In genomic region chr14:87483651-87484260, GRCh38 we compare ENCODE assay signal across 23 cellular contexts.
DNase-seq lines count a peak whose midpoint lies in the region; ATAC-seq and TF ChIP-seq lines count a peak whose summit lies in the region.
"Had no signal": no experiment of that assay in that cellular context is flagged by ENCODE, and none has a peak within 500 bp of the region (broad histone marks: within the 10 kb centered on the region; RNA-seq: fewer than 3 reads in every experiment).

No MANE protein-coding gene starts in this region.

- no peaks in the 10 kb centered on the region for H3K79me2 ChIP-seq in mammary epithelial cell (ENCODE audit: insufficient read depth, low read length)
- no peaks in the 10 kb centered on the region for H3K79me2 ChIP-seq in GM23338 (replicated peaks; ENCODE audit: insufficient read depth)

- H4K20me1 ChIP-seq in mammary epithelial cell (ENCODE audit: insufficient read depth, low read length) = no peaks in the 10 kb centered on the region
- H4K20me1 ChIP-seq in GM23338 (replicated peaks; ENCODE audit: insufficient read depth) = no peaks in the 10 kb centered on the region

- H3K4me3 Mint-ChIP-seq in MCF 10A (ENCODE audit: unreplicated experiment) = no peak overlapping the region
- no peak overlapping the region for H3K4me3 Mint-ChIP-seq in GM23338
- H3K4me3 Mint-ChIP-seq: CD14-positive monocyte, H9, memory B cell, natural killer cell had no signal

- CTCF ChIA-PET in MCF 10A (lab: Yijun Ruan, JAX) (no interaction called here), mammary epithelial cell (lab: Charles Lee; ENCODE audit: low non-redundant PET) (no interaction called here)

- no peaks in the 10 kb centered on the region for H3K27me3 ChIP-seq in breast epithelium
- no peaks in the 10 kb centered on the region for H3K27me3 ChIP-seq in mammary epithelial cell (ENCODE audit: insufficient read depth, low read length)
- H3K27me3 ChIP-seq in testis = no peaks in the 10 kb centered on the region
- H3K27me3 ChIP-seq in GM23338 (ENCODE audit: insufficient read depth) = no peaks in the 10 kb centered on the region
- H3K27me3 ChIP-seq: MG63 had no signal

- BruUV-seq in MCF 10A (replicated peaks; lab: Mats Ljungman, UMichigan) (no TSS peak), mammary epithelial cell (replicated peaks; lab: Mats Ljungman, UMichigan) (TSS peak; percentile 90)

- ATAC-seq in GM23338 = no peak
- ATAC-seq: natural killer cell had no signal

- no peaks in the 10 kb centered on the region for H3K9me2 ChIP-seq in GM23338 (ENCODE audit: insufficient read depth)

- H3K9me3 Mint-ChIP-seq in MCF 10A (ENCODE audit: unreplicated experiment) = no peaks in the 10 kb centered on the region
- H3K9me3 Mint-ChIP-seq in GM23338 = no peaks in the 10 kb centered on the region
- H3K9me3 Mint-ChIP-seq: H9 had no signal

- peak overlapping the region; percentile 66 for H3K4me2 ChIP-seq in mammary epithelial cell (ENCODE audit: insufficient read depth, low read depth, low read length)
- H3K4me2 ChIP-seq in GM23338 = no peak overlapping the region

- DNase-seq in MCF 10A (ENCODE audit: unreplicated experiment) = peak; percentile 44
- no peak for DNase-seq in breast epithelium (ENCODE audit: low spot score in 2 of 2)
- DNase-seq in mammary epithelial cell = peak; percentile 76
- DNase-seq in kidney glomerular epithelial cell (lab: John Stamatoyannopoulos, UW) = peak; percentile 88
- no peak for DNase-seq in testis
- no peak for DNase-seq in GM23338 (ENCODE audit: low spot score)
- DNase-seq in putamen (ENCODE audit: low spot score) = no peak
- no peak for DNase-seq in NCI-H446 treated with DMSO at 0.1 percent for 48 hours (lab: John Stamatoyannopoulos, UW)
- DNase-seq: 8988T; activated CD4-positive, alpha-beta T cell treated with anti-CD3 and anti-CD28 coated beads, Interleukin-2, amount 50 U/mL, for 4 hours; activated naive CD4-positive, alpha-beta T cell; anterior cingulate cortex; DMS53; H9; MG63; natural killer cell; NCI-H226; posterior cingulate gyrus; small intestine; stimulated activated CD4-positive, alpha-beta T cell treated with anti-CD3 and anti-CD28 coated beads, Interleukin-4, amount 100 ng/mL, for 4 hours; substantia nigra had no signal

- TF ChIP-seq POLR2A in breast epithelium (IDR thresholded peaks at IDR 0.05) (no peak), testis (IDR thresholded peaks at IDR 0.05) (no peak)

- H2AFZ ChIP-seq in mammary epithelial cell (ENCODE audit: low read depth, low read length) (peak overlapping the region; percentile 78), GM23338 (no peak overlapping the region)

- dilution Hi-C loops in mammary epithelial cell (cut with HindIII; ENCODE audit: low sequenced_read_pairs) = no loop called here

- H3K27ac ChIP-seq in breast epithelium (no peak overlapping the region), mammary epithelial cell (ENCODE audit: insufficient read depth, low read depth, low read length) (peak overlapping the region; percentile 59), testis (no peak overlapping the region), GM23338 (ENCODE audit: low read depth) (no peak overlapping the region)

- no peaks in the 10 kb centered on the region for H3K36me3 Mint-ChIP-seq in MCF 10A (ENCODE audit: insufficient read depth, unreplicated experiment)
- no peaks in the 10 kb centered on the region for H3K36me3 Mint-ChIP-seq in GM23338 (ENCODE audit: low read depth)
- H3K36me3 Mint-ChIP-seq: CD14-positive monocyte, memory B cell had no signal

- in situ Hi-C loops in mammary epithelial cell (cut with MboI; ENCODE audit: low sequenced_read_pairs in 2 of 2) = no loop called here

- H3K4me1 ChIP-seq in breast epithelium = no peaks in the 10 kb centered on the region
- peaks cover 17% of the 10 kb centered on the region for H3K4me1 ChIP-seq in mammary epithelial cell (ENCODE audit: insufficient read depth, low read length)
- H3K4me1 ChIP-seq in testis = no peaks in the 10 kb centered on the region
- no peaks in the 10 kb centered on the region for H3K4me1 ChIP-seq in GM23338 (ENCODE audit: insufficient read depth)

- WGBS in mammary epithelial cell (ENCODE audit: low coverage, missing lambda C conversion rate) = 72% methylated on average over 6 of the region's 6 CpGs
- WGBS in testis, 2 donors = 38 to 46% methylated on average over 6 of the region's 6 CpGs

- H3K4me1 Mint-ChIP-seq in MCF 10A (ENCODE audit: insufficient read depth, unreplicated experiment) (peaks cover 6% of the 10 kb centered on the region), GM23338 (no peaks in the 10 kb centered on the region)
- H3K4me1 Mint-ChIP-seq: CD14-positive monocyte, H9, memory B cell, natural killer cell had no signal

- H3K27me3 Mint-ChIP-seq in MCF 10A (ENCODE audit: insufficient read depth, unreplicated experiment) = no peaks in the 10 kb centered on the region
- H3K27me3 Mint-ChIP-seq in GM23338 (ENCODE audit: insufficient read depth, low read depth, poor library complexity) = no peaks in the 10 kb centered on the region
- H3K27me3 Mint-ChIP-seq: memory B cell had no signal

- no peak overlapping the region for H3K27ac Mint-ChIP-seq in MCF 10A (ENCODE audit: low read depth, unreplicated experiment)
- no peak overlapping the region for H3K27ac Mint-ChIP-seq in GM23338
- H3K27ac Mint-ChIP-seq: CD14-positive monocyte, H9, memory B cell, natural killer cell had no signal

- TF ChIP-seq CTCF in MCF 10A (IDR thresholded peaks at IDR 0.05; ENCODE audit: unreplicated experiment) (no peak), breast epithelium (IDR thresholded peaks at IDR 0.05) (no peak), mammary epithelial cell (conservative IDR thresholded peaks at IDR 0.05 in 1 of 2, IDR thresholded peaks at IDR 0.05 in 1 of 2; ENCODE audit: extremely low read depth in 1 of 2, insufficient read depth in 1 of 2, low read depth in 1 of 2, low read length in 2 of 2) (no peak), testis (IDR thresholded peaks at IDR 0.05) (no peak), GM23338 (conservative IDR thresholded peaks at IDR 0.05; ENCODE audit: low read depth in 2 of 2) (no peak)

- intact Hi-C loops in MCF 10A (cut with micrococcal nuclease) (no loop called here), breast epithelium (cut with DNase I; ENCODE audit: low total_unique reads) (no loop called here), mammary epithelial cell (cut with micrococcal nuclease) (no loop called here), testis (cut with DNase I; ENCODE audit: low total_unique reads) (no loop called here)

- H3K9me3 ChIP-seq in breast epithelium (peaks cover 0 to 4% of the 10 kb centered on the region in 2 donors), mammary epithelial cell (replicated peaks; ENCODE audit: insufficient read depth, low read length) (no peaks in the 10 kb centered on the region), testis (no peaks in the 10 kb centered on the region)
- H3K9me3 ChIP-seq: MG63 had no signal

- H3K36me3 ChIP-seq in breast epithelium (no peaks in the 10 kb centered on the region), mammary epithelial cell (ENCODE audit: insufficient read depth, low read length) (no peaks in the 10 kb centered on the region), testis (ENCODE audit: low read depth, missing control alignments) (no peaks in the 10 kb centered on the region), GM23338 (ENCODE audit: insufficient read depth) (no peaks in the 10 kb centered on the region)
- H3K36me3 ChIP-seq: MG63 had no signal

- H3F3A ChIP-seq in GM23338 (replicated peaks; ENCODE audit: low read depth) = no peaks in the 10 kb centered on the region

- no peak overlapping the region for H3K9ac ChIP-seq in mammary epithelial cell (ENCODE audit: insufficient read depth, low read length)

- H3K4me3 ChIP-seq in breast epithelium = no peak overlapping the region
- H3K4me3 ChIP-seq in mammary epithelial cell (replicated peaks in 1 of 3; ENCODE audit: insufficient read depth in 1 of 3, low read depth in 2 of 3, low read length in 3 of 3) = no peak overlapping the region
- no peak overlapping the region for H3K4me3 ChIP-seq in testis
- no peak overlapping the region for H3K4me3 ChIP-seq in GM23338
- H3K4me3 ChIP-seq: MG63 had no signal

- POLR2A ChIA-PET in MCF 10A (lab: Yijun Ruan, JAX) = interaction anchor here (0.5 to 0.6 kb wide), 2 partner anchors 25 to 26 kb away, joined by 3 read pairs; no protein-coding TSS in a partner anchor

Comparison
In these comparisons a context has a peak if more than half of its experiments do, and no peak if none do; other contexts are left out.
1. DNase-seq: peak in MCF 10A (single experiment), mammary epithelial cell (single experiment) and kidney glomerular epithelial cell (single experiment); none in breast epithelium (0 of 2), testis (single experiment), GM23338 (single experiment), putamen (single experiment) and NCI-H446 treated with DMSO at 0.1 percent for 48 hours (single experiment).